Comparison of ENCODE assay signal across 12 cellular contexts in the genomic region with DNA sequence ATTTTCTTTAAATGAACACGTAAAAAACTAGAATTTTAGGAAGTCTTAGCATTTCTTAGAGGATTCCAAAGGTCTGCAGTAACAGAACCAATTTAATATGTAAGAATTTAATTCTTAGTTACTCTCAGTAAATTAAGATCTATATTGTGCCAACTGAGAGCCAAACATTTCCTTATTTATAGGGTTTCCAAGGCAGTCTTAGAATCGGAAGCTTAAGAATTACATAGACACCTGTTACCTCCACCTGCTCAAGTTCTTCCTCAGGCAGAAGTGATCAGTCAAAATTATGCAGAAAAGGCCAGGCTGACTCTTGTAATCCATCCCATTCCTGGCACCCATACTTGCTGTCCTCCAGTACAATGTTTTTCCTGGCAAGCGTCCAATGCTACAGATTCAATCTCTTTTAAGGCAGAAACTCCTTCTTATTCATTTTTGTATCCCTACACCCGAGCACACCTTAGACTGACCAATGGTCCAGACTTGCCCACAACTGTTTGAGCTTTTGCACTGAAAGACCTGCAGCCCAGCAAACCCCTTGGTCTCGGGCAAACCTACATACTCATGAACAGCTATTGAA.
DNase-seq lines count a peak whose midpoint lies in the region; ATAC-seq and TF ChIP-seq lines count a peak whose summit lies in the region.
"Had no signal": no experiment of that assay in that cellular context is flagged by ENCODE, and none has a peak within 500 bp of the region (broad histone marks: within the 10 kb centered on the region; RNA-seq: fewer than 3 reads in every experiment).

No MANE protein-coding gene starts in this region.

- H3K79me2 ChIP-seq in fibroblast of lung (ENCODE audit: control insufficient read depth, insufficient read depth, low read length) = peaks cover 15% of the 10 kb centered on the region

- no peaks in the 10 kb centered on the region for H3K27me3 Mint-ChIP-seq in activated CD4-positive, alpha-beta memory T cell treated with anti-CD3 and anti-CD28 coated beads, Interleukin-2, amount 10 ng/mL, durations not matched to agents 7 days and 5 days
- H3K27me3 Mint-ChIP-seq: central memory CD8-positive, alpha-beta T cell had no signal

- H3K4me3 ChIP-seq in fibroblast of lung (replicated peaks in 1 of 4; ENCODE audit: control extremely low read depth in 1 of 4, insufficient read depth in 1 of 4, low read depth in 3 of 4, low read length in 4 of 4) = no peak overlapping the region
- H3K4me3 ChIP-seq: spleen had no signal

- no peak overlapping the region for H3K4me2 ChIP-seq in fibroblast of lung (ENCODE audit: extremely low read depth, insufficient read depth, low read length)

- in situ Hi-C loops in GM13977 (cut with MboI; ENCODE audit: low pct_unique_long_range_greater_than_20kb, low sequenced_read_pairs, unreplicated experiment) = no loop called here

- peaks cover 7% of the 10 kb centered on the region for H3K36me3 Mint-ChIP-seq in activated CD4-positive, alpha-beta memory T cell treated with anti-CD3 and anti-CD28 coated beads, Interleukin-2, amount 10 ng/mL, durations not matched to agents 7 days and 5 days (ENCODE audit: low read depth)

- H3K9me3 Mint-ChIP-seq in activated CD4-positive, alpha-beta memory T cell treated with anti-CD3 and anti-CD28 coated beads, Interleukin-2, amount 10 ng/mL, durations not matched to agents 7 days and 5 days = no peaks in the 10 kb centered on the region
- H3K9me3 Mint-ChIP-seq: central memory CD8-positive, alpha-beta T cell had no signal

- no peaks in the 10 kb centered on the region for H3K4me1 Mint-ChIP-seq in activated CD4-positive, alpha-beta memory T cell treated with anti-CD3 and anti-CD28 coated beads, Interleukin-2, amount 10 ng/mL, durations not matched to agents 7 days and 5 days
- H3K4me1 Mint-ChIP-seq: central memory CD8-positive, alpha-beta T cell had no signal

- peaks cover 4% of the 10 kb centered on the region for H3K4me1 ChIP-seq in fibroblast of lung (ENCODE audit: control insufficient read depth, extremely low read depth, insufficient read depth, low read length)

- H3K9me3 ChIP-seq in fibroblast of lung (ENCODE audit: control insufficient read depth, insufficient read depth, low read depth, low read length) = no peaks in the 10 kb centered on the region
- H3K9me3 ChIP-seq: spleen had no signal

- CTCF ChIA-PET in activated CD4-positive, alpha-beta memory T cell treated with anti-CD3 and anti-CD28 coated beads, Interleukin-2, amount 10 ng/mL, durations not matched to agents 7 days and 5 days (lab: Charles Lee) = interaction anchor here (1.6 to 1.9 kb wide), 2 partner anchors 8 to 19 kb away, joined by 5 to 6 read pairs; no protein-coding TSS in a partner anchor

- H3K27me3 ChIP-seq in fibroblast of lung (ENCODE audit: control insufficient read depth, insufficient read depth, low read length) = no peaks in the 10 kb centered on the region
- H3K27me3 ChIP-seq: spleen had no signal

- ATAC-seq in left ventricle myocardium superior (peak; percentile 22), Right ventricle myocardium inferior (no peak)

- H3K27ac ChIP-seq in fibroblast of lung (ENCODE audit: insufficient read depth, low read length) = no peak overlapping the region
- H3K27ac ChIP-seq: spleen had no signal

- H4K20me1 ChIP-seq in fibroblast of lung (ENCODE audit: control insufficient read depth, extremely low read depth, insufficient read depth, low read length) = no peaks in the 10 kb centered on the region

- intact Hi-C loops in left ventricle myocardium superior (cut with micrococcal nuclease) = no loop called here
- intact Hi-C loops in Right ventricle myocardium inferior (cut with DNase I) = no loop called here

- no peak for TF ChIP-seq CTCF in fibroblast of lung (conservative IDR thresholded peaks at IDR 0.05 in 1 of 2, IDR thresholded peaks at IDR 0.05 in 1 of 2; ENCODE audit: low read depth in 1 of 2, low read length in 2 of 2)
- TF ChIP-seq CTCF in GM13977 (IDR thresholded peaks at IDR 0.05; ENCODE audit: extremely low read depth, insufficient read depth, missing control alignments) = no peak

- no peak overlapping the region for H2AFZ ChIP-seq in fibroblast of lung (ENCODE audit: low read length)

- POLR2A ChIA-PET in activated CD4-positive, alpha-beta memory T cell treated with anti-CD3 and anti-CD28 coated beads, Interleukin-2, amount 10 ng/mL, durations not matched to agents 7 days and 5 days (lab: Charles Lee) = no interaction called here

- H3K27ac Mint-ChIP-seq in activated CD4-positive, alpha-beta memory T cell treated with anti-CD3 and anti-CD28 coated beads, Interleukin-2, amount 10 ng/mL, durations not matched to agents 7 days and 5 days = no peak overlapping the region

- H3K36me3 ChIP-seq in fibroblast of lung (ENCODE audit: control insufficient read depth, insufficient read depth, low read length) = no peaks in the 10 kb centered on the region

- DNase-seq in left ventricle myocardium superior (no peak), Right ventricle myocardium inferior (ENCODE audit: missing footprints) (no peak), OCI-M1 (lab: John Stamatoyannopoulos, UW) (peak; percentile 2), fibroblast of lung (ENCODE audit: low read depth in 2 of 2) (peak; percentile 75 to 80), GDM1 (lab: John Stamatoyannopoulos, UW) (no peak), GM13977 (ENCODE audit: low spot score) (no peak)
- DNase-seq in activated CD4-positive, alpha-beta memory T cell treated with anti-CD3 and anti-CD28 coated beads, Interleukin-2, amount 10 ng/mL, durations not matched to agents 7 days and 5 days = no peak
- DNase-seq in effector CD4-positive, alpha-beta T cell = no peak
- DNase-seq: activated T-cell treated with anti-CD3 and anti-CD28 coated beads, Interleukin-2, amount 50 U/mL, for 48 hours; midbrain; spleen had no signal

- no peak overlapping the region for H3K4me3 Mint-ChIP-seq in activated CD4-positive, alpha-beta memory T cell treated with anti-CD3 and anti-CD28 coated beads, Interleukin-2, amount 10 ng/mL, durations not matched to agents 7 days and 5 days
- H3K4me3 Mint-ChIP-seq: central memory CD8-positive, alpha-beta T cell had no signal

- no peak overlapping the region for H3K9ac ChIP-seq in fibroblast of lung (ENCODE audit: insufficient read depth, low read length)

Comparison
In these comparisons a context has a peak if more than half of its experiments do, and no peak if none do; other contexts are left out.
1. DNase-seq: peak in OCI-M1 (single experiment) and fibroblast of lung (2 of 2); none in left ventricle myocardium superior (single experiment), Right ventricle myocardium inferior (single experiment), GDM1 (single experiment), activated CD4-positive, alpha-beta memory T cell treated with anti-CD3 and anti-CD28 coated beads, Interleukin-2, amount 10 ng/mL, durations not matched to agents 7 days and 5 days (single experiment), GM13977 (single experiment) and effector CD4-positive, alpha-beta T cell (single experiment).